15 cellular contexts compared by ENCODE assay signal in genomic region chr11:72578051-72578450, GRCh38.
DNase-seq lines count a peak whose midpoint lies in the region; ATAC-seq and TF ChIP-seq lines count a peak whose summit lies in the region.
"Had no signal": no experiment of that assay in that cellular context is flagged by ENCODE, and none has a peak within 500 bp of the region (broad histone marks: within the 10 kb centered on the region; RNA-seq: fewer than 3 reads in every experiment).

No MANE protein-coding gene starts in this region.

- H3K9ac ChIP-seq in mammary epithelial cell (ENCODE audit: insufficient read depth, low read length) = no peak overlapping the region

- H3K27me3 ChIP-seq in right cardiac atrium (ENCODE audit: control insufficient read depth, insufficient read depth) (no peaks in the 10 kb centered on the region), Peyer's patch (no peaks in the 10 kb centered on the region), mammary epithelial cell (ENCODE audit: insufficient read depth, low read length) (no peaks in the 10 kb centered on the region), PC-9 (ENCODE audit: insufficient read depth, low read depth) (no peaks in the 10 kb centered on the region)
- H3K27me3 ChIP-seq: SJCRH30 had no signal

- H4K20me1 ChIP-seq in mammary epithelial cell (ENCODE audit: insufficient read depth, low read length) = no peaks in the 10 kb centered on the region
- H4K20me1 ChIP-seq in PC-9 (ENCODE audit: insufficient read depth) = no peaks in the 10 kb centered on the region

- H3F3A ChIP-seq in PC-9 (ENCODE audit: insufficient read depth, low read depth) = peaks cover 1% of the 10 kb centered on the region; the same call in 1 of the 2 replicates

- in situ Hi-C loops in mammary epithelial cell (cut with MboI; ENCODE audit: low sequenced_read_pairs in 2 of 2) = loop anchor here in 1 of 2 donors (5.0 kb wide), 1 partner anchor 96 kb away; no protein-coding TSS in a partner anchor

- TF ChIP-seq CTCF in Peyer's patch (IDR thresholded peaks at IDR 0.05) (no peak), mammary epithelial cell (conservative IDR thresholded peaks at IDR 0.05 in 1 of 2, IDR thresholded peaks at IDR 0.05 in 1 of 2; ENCODE audit: extremely low read depth in 1 of 2, insufficient read depth in 1 of 2, low read depth in 1 of 2, low read length in 2 of 2) (no peak), PC-9 (conservative IDR thresholded peaks at IDR 0.05) (no peak)

- POLR2A ChIA-PET in PC-9 (lab: Charles Lee; ENCODE audit: unreplicated experiment) = no interaction called here

- H3K4me1 ChIP-seq in right cardiac atrium (ENCODE audit: control insufficient read depth, insufficient read depth, low read length) = no peaks in the 10 kb centered on the region
- H3K4me1 ChIP-seq in Peyer's patch = no peaks in the 10 kb centered on the region
- no peaks in the 10 kb centered on the region for H3K4me1 ChIP-seq in mammary epithelial cell (ENCODE audit: insufficient read depth, low read length)
- H3K4me1 ChIP-seq in PC-9 (replicated peaks; ENCODE audit: insufficient read depth) = peaks cover 8% of the 10 kb centered on the region; the same call in 1 of the 2 replicates

- BruUV-seq in mammary epithelial cell (replicated peaks; lab: Mats Ljungman, UMichigan) (no TSS peak), PC-9 (replicated peaks; lab: Mats Ljungman, UMichigan) (no TSS peak)

- H3K9me3 ChIP-seq in right cardiac atrium (ENCODE audit: control insufficient read depth, low read length) (no peaks in the 10 kb centered on the region), Peyer's patch (no peaks in the 10 kb centered on the region), mammary epithelial cell (replicated peaks; ENCODE audit: insufficient read depth, low read length) (no peaks in the 10 kb centered on the region), PC-9 (ENCODE audit: insufficient read depth, low read depth) (no peaks in the 10 kb centered on the region)
- H3K9me3 ChIP-seq: HAP-1, SJCRH30 had no signal

- no peak for TF ChIP-seq POLR2A in Peyer's patch (IDR thresholded peaks at IDR 0.05)

- peaks cover 0 to under 1% (median 0%) of the 10 kb centered on the region in 3 donors for H3K36me3 ChIP-seq in Peyer's patch
- no peaks in the 10 kb centered on the region for H3K36me3 ChIP-seq in mammary epithelial cell (ENCODE audit: insufficient read depth, low read length)
- no peaks in the 10 kb centered on the region for H3K36me3 ChIP-seq in PC-9 (ENCODE audit: low read depth)
- H3K36me3 ChIP-seq: HAP-1, SJCRH30 had no signal

- no peak overlapping the region for H3K4me3 ChIP-seq in right cardiac atrium (ENCODE audit: low read length)
- H3K4me3 ChIP-seq in Peyer's patch = no peak overlapping the region
- H3K4me3 ChIP-seq in mammary epithelial cell (replicated peaks in 1 of 3; ENCODE audit: insufficient read depth in 1 of 3, low read depth in 2 of 3, low read length in 3 of 3) = no peak overlapping the region
- no peak overlapping the region for H3K4me3 ChIP-seq in PC-9
- H3K4me3 ChIP-seq: HAP-1, SJCRH30 had no signal

- H3K79me2 ChIP-seq in mammary epithelial cell (ENCODE audit: insufficient read depth, low read length) = no peaks in the 10 kb centered on the region
- H3K79me2 ChIP-seq in PC-9 (ENCODE audit: low read depth) = no peaks in the 10 kb centered on the region

- H3K4me2 ChIP-seq in mammary epithelial cell (ENCODE audit: insufficient read depth, low read depth, low read length) (no peak overlapping the region), PC-9 (no peak overlapping the region)

- dilution Hi-C loops in mammary epithelial cell (cut with HindIII; ENCODE audit: low sequenced_read_pairs) = no loop called here

- no peaks in the 10 kb centered on the region for H3K9me2 ChIP-seq in PC-9 (ENCODE audit: insufficient read depth)

- no peak for ATAC-seq in right cardiac atrium
- no peak for ATAC-seq in HG03565 (IDR thresholded peaks at IDR 0.05; ENCODE audit: unreplicated experiment)

- intact Hi-C loops in cardiac septum (cut with DNase I) = no loop called here
- intact Hi-C loops in right cardiac atrium (cut with DNase I) = loop anchor here in 2 of 4 donors (5.0 to 10.0 kb wide), 2 partner anchors 93 to 101 kb away; no protein-coding TSS in a partner anchor
- intact Hi-C loops in mammary epithelial cell (cut with micrococcal nuclease) = no loop called here
- intact Hi-C loops in PC-9 (cut with micrococcal nuclease; ENCODE audit: unreplicated experiment) = no loop called here

- DNase-seq in cardiac septum (ENCODE audit: low spot score) (peak; percentile 41), right cardiac atrium (no peak), Peyer's patch (peak in 2 of 3 donors; percentile 34 to 45), islet precursor cell (peak; percentile 37), mammary epithelial cell (no peak), PC-9 (no peak)
- DNase-seq: EL, Kasumi-1, MM.1S, NCI-H1092 treated with DMSO at 0.1 percent for 48 hours, NCI-H226, NCI-H526, SJCRH30 had no signal

- 90% methylated on average over 6 of the region's 6 CpGs for WGBS in right cardiac atrium
- 88% methylated on average over 2 of the region's 6 CpGs for WGBS in mammary epithelial cell (ENCODE audit: low coverage, missing lambda C conversion rate)

- CTCF ChIA-PET in mammary epithelial cell (lab: Charles Lee; ENCODE audit: low non-redundant PET) (no interaction called here), PC-9 (lab: Charles Lee) (interaction anchor here (0.7 to 1.9 kb wide), 2 partner anchors 20 to 107 kb away, joined by 3 to 5 read pairs; no protein-coding TSS in a partner anchor)

- H3K27ac ChIP-seq in right cardiac atrium (ENCODE audit: low read length) (no peak overlapping the region), Peyer's patch (no peak overlapping the region), mammary epithelial cell (ENCODE audit: insufficient read depth, low read depth, low read length) (no peak overlapping the region), PC-9 (no peak overlapping the region)
- H3K27ac ChIP-seq: SJCRH30 had no signal

- H2AFZ ChIP-seq in mammary epithelial cell (ENCODE audit: low read depth, low read length) (no peak overlapping the region), PC-9 (no peak overlapping the region)

Comparison
In these comparisons a context has a peak if more than half of its experiments do, and no peak if none do; other contexts are left out.
1. DNase-seq: peak in cardiac septum (single experiment), Peyer's patch (2 of 3) and islet precursor cell (single experiment); none in right cardiac atrium (0 of 3), mammary epithelial cell (single experiment) and PC-9 (0 of 2).